Comparison of ENCODE assay signal across 23 cellular contexts in genomic region chr15:34927726-34928125, GRCh38. TPM values are rescaled to one million over a fixed set of nuclear protein-coding genes. Genes with fewer than 3 reads are reported as not detected.
DNase-seq lines count a peak whose midpoint lies in the region; ATAC-seq, FAIRE-seq and TF ChIP-seq lines count a peak whose summit lies in the region.
"Had no signal": no experiment of that assay in that cellular context is flagged by ENCODE, and none has a peak within 500 bp of the region (broad histone marks: within the 10 kb centered on the region; RNA-seq: fewer than 3 reads in every experiment).

No MANE protein-coding gene starts in this region.

- H3K4me1 Mint-ChIP-seq in MCF 10A (ENCODE audit: insufficient read depth, unreplicated experiment), result no peaks in the 10 kb centered on the region
- H3K4me1 Mint-ChIP-seq: memory B cell had no signal

- H3K9me3 Mint-ChIP-seq in MCF 10A (ENCODE audit: unreplicated experiment), result no peaks in the 10 kb centered on the region
- H3K9me3 Mint-ChIP-seq: activated naive CD4-positive, alpha-beta T cell treated with anti-CD3 and anti-CD28 coated beads for 36 hours; CD4-positive, alpha-beta T cell; memory B cell had no signal

- POLR2A ChIA-PET in MCF 10A (lab: Yijun Ruan, JAX), result interaction anchor here (0.5 to 0.6 kb wide), 2 partner anchors 1146 to 1656 kb away, joined by 3 read pairs; no protein-coding TSS in a partner anchor

- no peak for DNase-seq in GM12892 (ENCODE audit: insufficient read length)
- peak; percentile 14 for DNase-seq in NCI-H1694 treated with DMSO at 0.1 percent for 48 hours (lab: John Stamatoyannopoulos, UW)
- peak; percentile 39 for DNase-seq in glomerular endothelial cell (ENCODE audit: extremely low read depth, low read depth, low spot score)
- DNase-seq in NK-92 (lab: John Stamatoyannopoulos, UW; ENCODE audit: unreplicated experiment), result no peak
- DNase-seq in MCF 10A (ENCODE audit: unreplicated experiment), result no peak
- DNase-seq: activated CD4-positive, alpha-beta T cell treated with anti-CD3 and anti-CD28 coated beads, Interleukin-2, amount 10 ng/mL, durations not matched to agents 7 days and 5 days; activated naive CD4-positive, alpha-beta T cell treated with anti-CD3 and anti-CD28 coated beads for 36 hours; amygdala; CD4-positive, alpha-beta T cell; foreskin fibroblast; NCI-H1048; NCI-H526 treated with DMSO at 0.1 percent for 48 hours; trophoblast cell had no signal

- no peak for TF ChIP-seq POLR2A in GM12892 (IDR thresholded peaks at IDR 0.05; ENCODE audit: low read depth, low read length)

- H3K27ac Mint-ChIP-seq in MCF 10A (ENCODE audit: low read depth, unreplicated experiment), result no peak overlapping the region
- H3K27ac Mint-ChIP-seq: activated CD4-positive, alpha-beta T cell treated with anti-CD3 and anti-CD28 coated beads, Interleukin-2, amount 10 ng/mL, durations not matched to agents 7 days and 5 days; activated naive CD4-positive, alpha-beta T cell treated with anti-CD3 and anti-CD28 coated beads for 36 hours; CD4-positive, alpha-beta T cell; memory B cell; progenitor cell of endocrine pancreas had no signal

- peaks cover 75% of the 10 kb centered on the region for H3K36me3 Mint-ChIP-seq in MCF 10A (ENCODE audit: insufficient read depth, unreplicated experiment)

- TF ChIP-seq CTCF in VCaP (conservative IDR thresholded peaks at IDR 0.05) (no peak), MCF 10A (IDR thresholded peaks at IDR 0.05; ENCODE audit: unreplicated experiment) (no peak)

- H3K4me3 Mint-ChIP-seq in MCF 10A (ENCODE audit: unreplicated experiment), result no peak overlapping the region
- H3K4me3 Mint-ChIP-seq: activated CD4-positive, alpha-beta T cell treated with anti-CD3 and anti-CD28 coated beads, Interleukin-2, amount 10 ng/mL, durations not matched to agents 7 days and 5 days; activated naive CD4-positive, alpha-beta T cell treated with anti-CD3 and anti-CD28 coated beads for 36 hours; CD4-positive, alpha-beta T cell; memory B cell had no signal

- CTCF ChIA-PET in MCF 10A (lab: Yijun Ruan, JAX), result interaction anchor here (0.5 to 1.1 kb wide), 6 partner anchors 138 to 422 kb away, joined by 3 to 5 read pairs (median 4); no protein-coding TSS in a partner anchor

- BruUV-seq in MCF 10A (replicated peaks; lab: Mats Ljungman, UMichigan), result no TSS peak

- intact Hi-C loops in MCF 10A (cut with micrococcal nuclease), result no loop called here

- H3K27me3 Mint-ChIP-seq in MCF 10A (ENCODE audit: insufficient read depth, unreplicated experiment), result no peaks in the 10 kb centered on the region
- H3K27me3 Mint-ChIP-seq: activated CD4-positive, alpha-beta T cell treated with anti-CD3 and anti-CD28 coated beads, Interleukin-2, amount 10 ng/mL, durations not matched to agents 7 days and 5 days; CD4-positive, alpha-beta T cell; memory B cell; progenitor cell of endocrine pancreas had no signal

- peak; percentile 48 for FAIRE-seq in GM12892 (lab: Jason Lieb, UNC)
- FAIRE-seq: H1 had no signal

- ATAC-seq in GM18873 (IDR thresholded peaks at IDR 0.05; ENCODE audit: low FRiP score, unreplicated experiment), result no peak
- ATAC-seq in HG02588 (IDR thresholded peaks at IDR 0.05; ENCODE audit: unreplicated experiment), result no peak

- H3K27ac ChIP-seq in VCaP, result peak overlapping the region; percentile 63
- H3K27ac ChIP-seq: cardiac muscle cell, hepatocyte, neutrophil, skin epidermis had no signal

RNA-seq across cellular contexts. Expression of gene AQR, which starts 41.8 kb away (rescaled TPM):
- polyA plus RNA-seq in GM12892 (2012; ENCODE audit: missing spikeins), result 12.7 TPM
- total RNA-seq in glomerular endothelial cell (24.5 and 29.2 TPM in 2 replicates), MCF 10A (2022) (26.5 and 33.1 TPM in 2 replicates)

Comparison
In these comparisons a context has a peak if more than half of its experiments do, and no peak if none do; other contexts are left out.
1. DNase-seq: peak in NCI-H1694 treated with DMSO at 0.1 percent for 48 hours (single experiment) and glomerular endothelial cell (single experiment); none in GM12892 (single experiment), NK-92 (single experiment) and MCF 10A (single experiment).